ENCODE assay signal across 1 cellular context in the genomic region with DNA sequence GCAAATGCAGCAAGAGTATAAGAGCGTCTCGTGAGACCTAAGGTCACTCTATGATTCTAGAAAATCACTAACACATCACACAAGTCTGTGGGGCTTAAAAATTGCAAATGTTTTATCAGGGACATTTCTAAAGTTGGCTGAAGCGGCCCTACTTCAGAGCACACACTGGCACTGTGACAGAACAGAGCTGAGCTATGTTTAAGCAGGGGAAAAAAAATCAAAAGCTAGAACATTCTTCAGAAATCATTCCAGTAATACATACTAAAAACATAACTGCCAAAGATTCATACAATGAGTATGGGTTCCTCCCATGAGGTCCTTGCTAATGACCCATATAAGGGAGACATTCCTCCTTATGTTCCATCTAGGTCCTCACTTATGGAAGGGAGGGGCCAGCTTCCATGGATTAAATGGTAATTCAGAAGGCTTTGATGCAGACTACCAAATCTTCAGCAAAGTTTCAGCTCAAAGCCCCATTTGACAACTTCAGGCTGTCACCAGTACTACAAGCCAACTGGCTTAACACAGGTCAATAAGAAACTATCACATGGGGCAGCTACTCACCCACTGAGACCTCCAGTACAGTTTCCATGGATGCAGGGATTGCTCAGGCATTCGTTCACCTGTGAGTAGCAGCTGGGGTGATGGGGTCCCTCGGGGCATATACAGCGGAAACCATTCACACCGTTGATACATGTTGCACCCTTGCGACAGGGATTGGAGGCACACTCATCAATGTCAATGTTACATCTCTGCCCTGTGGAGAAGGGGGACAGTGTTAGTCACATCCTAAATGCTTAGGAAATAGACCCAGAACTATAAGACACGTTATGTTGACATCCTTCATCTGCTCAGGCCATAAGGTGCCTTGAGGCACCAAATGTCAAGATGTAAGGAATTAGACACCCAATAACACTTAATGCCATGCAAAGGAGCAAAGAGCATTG.
TF ChIP-seq lines count a peak whose summit lies in the region.

No MANE protein-coding gene starts in this region.

TF ChIP-seq in GM12878, 131 proteins besides CTCF, POLR2A, EP300 and RAD21 (continued from another document):
- TF ChIP-seq, protein P1, sequence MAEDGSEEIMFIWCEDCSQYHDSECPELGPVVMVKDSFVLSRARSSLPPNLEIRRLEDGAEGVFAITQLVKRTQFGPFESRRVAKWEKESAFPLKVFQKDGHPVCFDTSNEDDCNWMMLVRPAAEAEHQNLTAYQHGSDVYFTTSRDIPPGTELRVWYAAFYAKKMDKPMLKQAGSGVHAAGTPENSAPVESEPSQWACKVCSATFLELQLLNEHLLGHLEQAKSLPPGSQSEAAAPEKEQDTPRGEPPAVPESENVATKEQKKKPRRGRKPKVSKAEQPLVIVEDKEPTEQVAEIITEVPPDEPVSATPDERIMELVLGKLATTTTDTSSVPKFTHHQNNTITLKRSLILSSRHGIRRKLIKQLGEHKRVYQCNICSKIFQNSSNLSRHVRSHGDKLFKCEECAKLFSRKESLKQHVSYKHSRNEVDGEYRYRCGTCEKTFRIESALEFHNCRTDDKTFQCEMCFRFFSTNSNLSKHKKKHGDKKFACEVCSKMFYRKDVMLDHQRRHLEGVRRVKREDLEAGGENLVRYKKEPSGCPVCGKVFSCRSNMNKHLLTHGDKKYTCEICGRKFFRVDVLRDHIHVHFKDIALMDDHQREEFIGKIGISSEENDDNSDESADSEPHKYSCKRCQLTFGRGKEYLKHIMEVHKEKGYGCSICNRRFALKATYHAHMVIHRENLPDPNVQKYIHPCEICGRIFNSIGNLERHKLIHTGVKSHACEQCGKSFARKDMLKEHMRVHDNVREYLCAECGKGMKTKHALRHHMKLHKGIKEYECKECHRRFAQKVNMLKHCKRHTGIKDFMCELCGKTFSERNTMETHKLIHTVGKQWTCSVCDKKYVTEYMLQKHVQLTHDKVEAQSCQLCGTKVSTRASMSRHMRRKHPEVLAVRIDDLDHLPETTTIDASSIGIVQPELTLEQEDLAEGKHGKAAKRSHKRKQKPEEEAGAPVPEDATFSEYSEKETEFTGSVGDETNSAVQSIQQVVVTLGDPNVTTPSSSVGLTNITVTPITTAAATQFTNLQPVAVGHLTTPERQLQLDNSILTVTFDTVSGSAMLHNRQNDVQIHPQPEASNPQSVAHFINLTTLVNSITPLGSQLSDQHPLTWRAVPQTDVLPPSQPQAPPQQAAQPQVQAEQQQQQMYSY (CRISPR knock-in tag; IDR thresholded peaks at IDR 0.05) = no peak
- TF ChIP-seq ZNF622 (IDR thresholded peaks at IDR 0.05) (no peak), FOS (IDR thresholded peaks at IDR 0.05; ENCODE audit: borderline replicate concordance, extremely low read depth, insufficient read length) (no peak), BHLHE40 (IDR thresholded peaks at IDR 0.05; ENCODE audit: borderline replicate concordance in 1 of 2, low read depth in 2 of 2, low read length in 1 of 2) (no peak)
- TF ChIP-seq, protein P2, sequence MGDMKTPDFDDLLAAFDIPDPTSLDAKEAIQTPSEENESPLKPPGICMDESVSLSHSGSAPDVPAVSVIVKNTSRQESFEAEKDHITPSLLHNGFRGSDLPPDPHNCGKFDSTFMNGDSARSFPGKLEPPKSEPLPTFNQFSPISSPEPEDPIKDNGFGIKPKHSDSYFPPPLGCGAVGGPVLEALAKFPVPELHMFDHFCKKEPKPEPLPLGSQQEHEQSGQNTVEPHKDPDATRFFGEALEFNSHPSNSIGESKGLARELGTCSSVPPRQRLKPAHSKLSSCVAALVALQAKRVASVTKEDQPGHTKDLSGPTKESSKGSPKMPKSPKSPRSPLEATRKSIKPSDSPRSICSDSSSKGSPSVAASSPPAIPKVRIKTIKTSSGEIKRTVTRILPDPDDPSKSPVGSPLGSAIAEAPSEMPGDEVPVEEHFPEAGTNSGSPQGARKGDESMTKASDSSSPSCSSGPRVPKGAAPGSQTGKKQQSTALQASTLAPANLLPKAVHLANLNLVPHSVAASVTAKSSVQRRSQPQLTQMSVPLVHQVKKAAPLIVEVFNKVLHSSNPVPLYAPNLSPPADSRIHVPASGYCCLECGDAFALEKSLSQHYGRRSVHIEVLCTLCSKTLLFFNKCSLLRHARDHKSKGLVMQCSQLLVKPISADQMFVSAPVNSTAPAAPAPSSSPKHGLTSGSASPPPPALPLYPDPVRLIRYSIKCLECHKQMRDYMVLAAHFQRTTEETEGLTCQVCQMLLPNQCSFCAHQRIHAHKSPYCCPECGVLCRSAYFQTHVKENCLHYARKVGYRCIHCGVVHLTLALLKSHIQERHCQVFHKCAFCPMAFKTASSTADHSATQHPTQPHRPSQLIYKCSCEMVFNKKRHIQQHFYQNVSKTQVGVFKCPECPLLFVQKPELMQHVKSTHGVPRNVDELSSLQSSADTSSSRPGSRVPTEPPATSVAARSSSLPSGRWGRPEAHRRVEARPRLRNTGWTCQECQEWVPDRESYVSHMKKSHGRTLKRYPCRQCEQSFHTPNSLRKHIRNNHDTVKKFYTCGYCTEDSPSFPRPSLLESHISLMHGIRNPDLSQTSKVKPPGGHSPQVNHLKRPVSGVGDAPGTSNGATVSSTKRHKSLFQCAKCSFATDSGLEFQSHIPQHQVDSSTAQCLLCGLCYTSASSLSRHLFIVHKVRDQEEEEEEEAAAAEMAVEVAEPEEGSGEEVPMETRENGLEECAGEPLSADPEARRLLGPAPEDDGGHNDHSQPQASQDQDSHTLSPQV (IDR thresholded peaks at IDR 0.05) = no peak
TF ChIP-seq in GM12878: peak in this region for 0.
